ENCODE assay signal across 18 cellular contexts in the genomic region with DNA sequence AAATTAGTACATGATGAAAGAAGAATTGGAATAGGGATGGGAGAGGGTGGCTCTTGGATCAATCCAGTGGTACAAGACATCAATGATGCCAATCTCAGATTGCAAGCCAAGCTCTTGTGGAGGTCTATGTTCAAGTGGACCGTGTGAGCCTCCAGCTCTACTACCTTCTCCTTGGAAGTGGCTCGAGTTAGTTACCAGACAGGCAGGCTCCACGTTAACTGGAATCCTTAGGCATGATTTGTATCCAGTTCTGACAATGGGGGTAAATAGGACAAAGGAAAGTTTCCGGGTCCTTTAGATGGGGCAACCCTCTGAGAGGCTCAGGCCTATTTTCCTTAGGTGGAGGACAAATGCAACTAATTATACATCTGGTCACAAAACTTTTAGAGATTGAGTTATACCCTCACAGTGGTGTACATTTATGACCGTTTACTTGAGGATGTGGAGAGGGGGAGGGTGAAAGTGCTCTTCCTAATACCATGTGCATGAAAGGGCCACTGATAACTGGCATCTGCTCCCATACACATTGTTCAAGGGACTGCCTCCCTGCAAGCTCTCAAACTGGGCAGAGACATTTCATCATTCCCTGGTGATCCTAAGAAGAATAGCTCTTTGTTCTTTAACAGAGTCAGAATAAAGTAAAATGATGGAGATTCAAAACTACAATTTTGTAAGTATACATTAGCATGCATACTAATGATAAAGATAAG.
DNase-seq lines count a peak whose midpoint lies in the region; ATAC-seq, FAIRE-seq and TF ChIP-seq lines count a peak whose summit lies in the region.
"Had no signal": no experiment of that assay in that cellular context is flagged by ENCODE, and none has a peak within 500 bp of the region (broad histone marks: within the 10 kb centered on the region; RNA-seq: fewer than 3 reads in every experiment).

No MANE protein-coding gene starts in this region.

- peak; percentile 87 for FAIRE-seq in frontal cortex (lab: Jason Lieb, UNC)
- FAIRE-seq: A204.1, H1, RCC 7860 had no signal

- 73 to 85% (median 79%) methylated on average over 5 of the region's 5 CpGs for WGBS in heart left ventricle, 4 donors
- 69% methylated on average over 4 of the region's 5 CpGs; no CpG with 5 or more reads in 1 of the 2 donors for WGBS in gastroesophageal sphincter (ENCODE audit: low coverage in 1 of 2), 2 donors

- TF ChIP-seq EP300 in gastroesophageal sphincter (IDR thresholded peaks at IDR 0.05) = no peak

- no peak for TF ChIP-seq POLR2A in heart left ventricle (IDR thresholded peaks at IDR 0.05)
- TF ChIP-seq POLR2A in gastroesophageal sphincter (IDR thresholded peaks at IDR 0.05) = no peak

- no peak overlapping the region for H3K4me3 Mint-ChIP-seq in nephron progenitor cell
- H3K4me3 Mint-ChIP-seq: CD4-positive, CD25-positive, alpha-beta regulatory T cell had no signal

- intact Hi-C loops in heart left ventricle (cut with DNase I) = no loop called here

- TF ChIP-seq CTCF in BE2C (IDR thresholded peaks at IDR 0.05; ENCODE audit: low read depth, low read length) = no peak
- no peak for TF ChIP-seq CTCF in heart left ventricle (IDR thresholded peaks at IDR 0.05)
- no peak for TF ChIP-seq CTCF in gastroesophageal sphincter (IDR thresholded peaks at IDR 0.05)
- TF ChIP-seq CTCF in nephron progenitor cell (IDR thresholded peaks at IDR 0.05) = no peak

- peaks cover 16% of the 10 kb centered on the region for H3K4me1 Mint-ChIP-seq in nephron progenitor cell

- no peaks in the 10 kb centered on the region for H3K36me3 Mint-ChIP-seq in nephron progenitor cell (ENCODE audit: low read depth)
- H3K36me3 Mint-ChIP-seq: CD4-positive, CD25-positive, alpha-beta regulatory T cell had no signal

- peaks cover 10% of the 10 kb centered on the region for H3K4me1 ChIP-seq in BE2C
- peaks cover 0 to 8% (median 7%) of the 10 kb centered on the region in 12 donors for H3K4me1 ChIP-seq in heart left ventricle
- peaks cover 0 to 8% (median 4%) of the 10 kb centered on the region in 3 donors for H3K4me1 ChIP-seq in gastroesophageal sphincter

- H3K36me3 ChIP-seq in BE2C (no peaks in the 10 kb centered on the region), heart left ventricle (no peaks in the 10 kb centered on the region), gastroesophageal sphincter (no peaks in the 10 kb centered on the region)

- peak overlapping the region; percentile 7; the same call in 1 of the 2 replicates for H3K4me3 ChIP-seq in BE2C (ENCODE audit: low read depth, low read length)
- H3K4me3 ChIP-seq in heart left ventricle = no peak overlapping the region
- no peak overlapping the region for H3K4me3 ChIP-seq in gastroesophageal sphincter

- ATAC-seq in heart left ventricle = no peak
- no peak for ATAC-seq in GM18909 (IDR thresholded peaks at IDR 0.05; ENCODE audit: poor library complexity, unreplicated experiment)
- ATAC-seq in gastroesophageal sphincter = no peak

- H3K9me3 Mint-ChIP-seq in nephron progenitor cell = no peaks in the 10 kb centered on the region
- H3K9me3 Mint-ChIP-seq: CD4-positive, CD25-positive, alpha-beta regulatory T cell had no signal

- H3K9me3 ChIP-seq in BE2C (no peaks in the 10 kb centered on the region), heart left ventricle (no peaks in the 10 kb centered on the region), gastroesophageal sphincter (no peaks in the 10 kb centered on the region)

- peaks cover 4% of the 10 kb centered on the region for H3K27me3 Mint-ChIP-seq in nephron progenitor cell (ENCODE audit: low read depth, poor library complexity)
- H3K27me3 Mint-ChIP-seq: CD4-positive, CD25-positive, alpha-beta regulatory T cell had no signal

- H3K27me3 ChIP-seq in BE2C (no peaks in the 10 kb centered on the region), heart left ventricle (no peaks in the 10 kb centered on the region), gastroesophageal sphincter (no peaks in the 10 kb centered on the region)

- peak; percentile 37 for DNase-seq in BE2C
- peak in 36 of 56 donors; percentile 6 to 82 (median 39) for DNase-seq in amygdala (lab: John Stamatoyannopoulos, UW)
- no peak for DNase-seq in frontal cortex (ENCODE audit: low spot score in 2 of 2)
- DNase-seq in pons (ENCODE audit: low spot score) = peak; percentile 96
- no peak for DNase-seq in heart left ventricle
- no peak for DNase-seq in nephron progenitor cell
- DNase-seq: Calu3; CD4-positive, CD25-positive, alpha-beta regulatory T cell; DND-41; GF-D8; KG1; NCI-H187 treated with DMSO at 0.1 percent for 48 hours; NCI-H510A treated with DMSO at 0.1 percent for 48 hours had no signal

- H3K27ac ChIP-seq in heart left ventricle (no peak overlapping the region), gastroesophageal sphincter (no peak overlapping the region)

- H3K27ac Mint-ChIP-seq in nephron progenitor cell = no peak overlapping the region
- H3K27ac Mint-ChIP-seq: CD4-positive, CD25-positive, alpha-beta regulatory T cell had no signal

Comparison
In these comparisons a context has a peak if more than half of its experiments do, and no peak if none do; other contexts are left out.
1. DNase-seq: peak in BE2C (single experiment), amygdala (36 of 56) and pons (single experiment); none in frontal cortex (0 of 2), heart left ventricle (0 of 5) and nephron progenitor cell (single experiment).